Comparison of ENCODE assay signal across 14 cellular contexts in the genomic region with DNA sequence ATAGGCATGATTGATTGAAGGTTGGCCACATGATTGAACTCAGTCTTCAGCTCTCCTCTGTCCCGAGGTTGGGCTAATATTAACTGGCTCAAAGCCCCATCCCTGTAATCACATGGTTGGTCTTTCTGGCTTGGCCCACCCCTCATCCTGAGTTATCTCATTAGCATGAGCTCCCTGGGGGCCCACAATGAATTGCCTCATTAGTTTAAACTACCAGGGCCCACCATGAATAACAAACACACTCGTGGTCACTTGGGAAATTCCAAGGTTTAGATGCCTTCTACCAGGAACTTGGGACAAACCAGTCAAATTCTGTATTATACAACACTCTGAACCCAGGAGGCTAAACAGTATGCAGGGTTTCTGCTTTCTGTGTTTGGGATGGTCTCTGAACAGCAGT.
"Had no signal": no experiment of that assay in that cellular context is flagged by ENCODE, and none has a peak within 500 bp of the region (broad histone marks: within the 10 kb centered on the region; RNA-seq: fewer than 3 reads in every experiment).

No MANE protein-coding gene starts in this region.

- DNase-seq: activated CD4-positive, alpha-beta memory T cell treated with anti-CD3 and anti-CD28 coated beads for 36 hours; activated effector memory CD4-positive, alpha-beta T cell treated with anti-CD3 and anti-CD28 coated beads, Interleukin-2, amount 50 U/mL, for 16 hours; activated T-cell treated with anti-CD3 and anti-CD28 coated beads, Interleukin-2, amount 50 U/mL, for 4 hours; amniotic stem cell; brain microvascular endothelial cell; effector memory CD8-positive, alpha-beta T cell; naive thymus-derived CD4-positive, alpha-beta T cell; T1000; thyroid gland had no signal

- H3K27ac ChIP-seq: brain microvascular endothelial cell, neutrophil, right atrium auricular region, skin epidermis, thyroid gland had no signal

- H3K36me3 ChIP-seq: brain microvascular endothelial cell, neutrophil, right atrium auricular region, thyroid gland had no signal

- H3K4me1 ChIP-seq: right atrium auricular region, thyroid gland had no signal

- H3K4me3 ChIP-seq: right atrium auricular region, skin epidermis, thyroid gland had no signal

- H3K27me3 ChIP-seq: brain microvascular endothelial cell, neutrophil, right atrium auricular region, thyroid gland had no signal

- H3K9me3 ChIP-seq: thyroid gland had no signal

- H3K27ac Mint-ChIP-seq: activated CD4-positive, alpha-beta memory T cell treated with anti-CD3 and anti-CD28 coated beads for 36 hours; activated naive CD4-positive, alpha-beta T cell treated with anti-CD3 and anti-CD28 coated beads, Interleukin-2, amount 50 U/mL, for 72 hours; dendritic cell treated with granulocyte-macrophage colony-stimulating factor and Interleukin-4, amounts not matched to agents 40 ng/mL and 50 ng/mL, for 4 days; effector memory CD8-positive, alpha-beta T cell; naive thymus-derived CD4-positive, alpha-beta T cell had no signal

- H3K4me3 Mint-ChIP-seq: activated CD4-positive, alpha-beta memory T cell treated with anti-CD3 and anti-CD28 coated beads for 36 hours; activated T-cell treated with anti-CD3 and anti-CD28 coated beads, Interleukin-2, amount 50 U/mL, for 4 hours; dendritic cell treated with granulocyte-macrophage colony-stimulating factor and Interleukin-4, amounts not matched to agents 40 ng/mL and 50 ng/mL, for 4 days; effector memory CD8-positive, alpha-beta T cell; naive thymus-derived CD4-positive, alpha-beta T cell had no signal

- H3K9me3 Mint-ChIP-seq: activated T-cell treated with anti-CD3 and anti-CD28 coated beads, Interleukin-2, amount 50 U/mL, for 4 hours; effector memory CD8-positive, alpha-beta T cell had no signal

- H3K27me3 Mint-ChIP-seq: activated CD4-positive, alpha-beta memory T cell treated with anti-CD3 and anti-CD28 coated beads for 36 hours; dendritic cell treated with granulocyte-macrophage colony-stimulating factor and Interleukin-4, amounts not matched to agents 40 ng/mL and 50 ng/mL, for 4 days; effector memory CD8-positive, alpha-beta T cell; naive thymus-derived CD4-positive, alpha-beta T cell had no signal
